1 cellular context compared by ENCODE assay signal in the genomic region with DNA sequence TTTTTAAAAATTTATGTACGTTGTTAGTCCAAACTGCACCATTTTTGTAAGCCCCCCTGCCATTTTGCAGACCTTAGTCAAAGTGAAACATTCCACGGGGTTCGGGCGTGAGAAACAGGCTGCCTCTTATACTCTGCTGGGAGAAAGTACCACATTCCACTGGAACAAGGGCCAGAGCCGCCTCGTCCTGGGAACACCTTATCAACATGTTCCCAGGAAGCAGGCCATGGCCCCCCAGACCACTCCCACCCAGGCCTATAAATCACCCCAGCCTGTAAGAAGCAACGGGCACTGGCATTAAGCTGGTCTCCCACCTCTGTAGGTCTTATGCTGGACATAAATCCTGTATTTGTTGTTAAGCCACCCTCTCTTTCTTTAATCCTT.
TF ChIP-seq lines count a peak whose summit lies in the region.

No MANE protein-coding gene starts in this region.

TF ChIP-seq in GM12878, 131 proteins besides CTCF, POLR2A, EP300 and RAD21:
- TF ChIP-seq, protein P1, sequence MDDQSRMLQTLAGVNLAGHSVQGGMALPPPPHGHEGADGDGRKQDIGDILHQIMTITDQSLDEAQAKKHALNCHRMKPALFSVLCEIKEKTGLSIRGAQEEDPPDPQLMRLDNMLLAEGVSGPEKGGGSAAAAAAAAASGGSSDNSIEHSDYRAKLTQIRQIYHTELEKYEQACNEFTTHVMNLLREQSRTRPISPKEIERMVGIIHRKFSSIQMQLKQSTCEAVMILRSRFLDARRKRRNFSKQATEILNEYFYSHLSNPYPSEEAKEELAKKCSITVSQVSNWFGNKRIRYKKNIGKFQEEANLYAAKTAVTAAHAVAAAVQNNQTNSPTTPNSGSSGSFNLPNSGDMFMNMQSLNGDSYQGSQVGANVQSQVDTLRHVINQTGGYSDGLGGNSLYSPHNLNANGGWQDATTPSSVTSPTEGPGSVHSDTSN (IDR thresholded peaks at IDR 0.05; ENCODE audit: insufficient replicate concordance, low read depth, low read length), result no peak
- TF ChIP-seq EZH2 (IDR thresholded peaks at IDR 0.05; ENCODE audit: borderline replicate concordance, control insufficient read depth, low read depth, low read length), result no peak
- peak; percentile 67 for TF ChIP-seq JUNB (IDR thresholded peaks at IDR 0.05)
- TF ChIP-seq, protein P2, sequence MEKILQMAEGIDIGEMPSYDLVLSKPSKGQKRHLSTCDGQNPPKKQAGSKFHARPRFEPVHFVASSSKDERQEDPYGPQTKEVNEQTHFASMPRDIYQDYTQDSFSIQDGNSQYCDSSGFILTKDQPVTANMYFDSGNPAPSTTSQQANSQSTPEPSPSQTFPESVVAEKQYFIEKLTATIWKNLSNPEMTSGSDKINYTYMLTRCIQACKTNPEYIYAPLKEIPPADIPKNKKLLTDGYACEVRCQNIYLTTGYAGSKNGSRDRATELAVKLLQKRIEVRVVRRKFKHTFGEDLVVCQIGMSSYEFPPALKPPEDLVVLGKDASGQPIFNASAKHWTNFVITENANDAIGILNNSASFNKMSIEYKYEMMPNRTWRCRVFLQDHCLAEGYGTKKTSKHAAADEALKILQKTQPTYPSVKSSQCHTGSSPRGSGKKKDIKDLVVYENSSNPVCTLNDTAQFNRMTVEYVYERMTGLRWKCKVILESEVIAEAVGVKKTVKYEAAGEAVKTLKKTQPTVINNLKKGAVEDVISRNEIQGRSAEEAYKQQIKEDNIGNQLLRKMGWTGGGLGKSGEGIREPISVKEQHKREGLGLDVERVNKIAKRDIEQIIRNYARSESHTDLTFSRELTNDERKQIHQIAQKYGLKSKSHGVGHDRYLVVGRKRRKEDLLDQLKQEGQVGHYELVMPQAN (conservative IDR thresholded peaks at IDR 0.05), result no peak
- TF ChIP-seq IRF4 (IDR thresholded peaks at IDR 0.05; ENCODE audit: low read depth, low read length), result 0 out of 2 replicates have a peak, but pooled peaks have one; percentile 38
- no peak for TF ChIP-seq ZNF622 (IDR thresholded peaks at IDR 0.05)
- peak; percentile 70; the same call in 1 of the 2 replicates for TF ChIP-seq YY1 (IDR thresholded peaks at IDR 0.05; ENCODE audit: low read depth, low read length)
- TF ChIP-seq CEBPB (IDR thresholded peaks at IDR 0.05; ENCODE audit: borderline replicate concordance in 1 of 2, low read depth in 2 of 2, low read length in 2 of 2), result no peak
- TF ChIP-seq BRCA1 (IDR thresholded peaks at IDR 0.05; ENCODE audit: low read depth, low read length), result no peak
- TF ChIP-seq, protein P3, sequence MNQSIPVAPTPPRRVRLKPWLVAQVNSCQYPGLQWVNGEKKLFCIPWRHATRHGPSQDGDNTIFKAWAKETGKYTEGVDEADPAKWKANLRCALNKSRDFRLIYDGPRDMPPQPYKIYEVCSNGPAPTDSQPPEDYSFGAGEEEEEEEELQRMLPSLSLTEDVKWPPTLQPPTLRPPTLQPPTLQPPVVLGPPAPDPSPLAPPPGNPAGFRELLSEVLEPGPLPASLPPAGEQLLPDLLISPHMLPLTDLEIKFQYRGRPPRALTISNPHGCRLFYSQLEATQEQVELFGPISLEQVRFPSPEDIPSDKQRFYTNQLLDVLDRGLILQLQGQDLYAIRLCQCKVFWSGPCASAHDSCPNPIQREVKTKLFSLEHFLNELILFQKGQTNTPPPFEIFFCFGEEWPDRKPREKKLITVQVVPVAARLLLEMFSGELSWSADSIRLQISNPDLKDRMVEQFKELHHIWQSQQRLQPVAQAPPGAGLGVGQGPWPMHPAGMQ (IDR thresholded peaks at IDR 0.05; ENCODE audit: borderline replicate concordance), result no peak
